In the genomic region with DNA sequence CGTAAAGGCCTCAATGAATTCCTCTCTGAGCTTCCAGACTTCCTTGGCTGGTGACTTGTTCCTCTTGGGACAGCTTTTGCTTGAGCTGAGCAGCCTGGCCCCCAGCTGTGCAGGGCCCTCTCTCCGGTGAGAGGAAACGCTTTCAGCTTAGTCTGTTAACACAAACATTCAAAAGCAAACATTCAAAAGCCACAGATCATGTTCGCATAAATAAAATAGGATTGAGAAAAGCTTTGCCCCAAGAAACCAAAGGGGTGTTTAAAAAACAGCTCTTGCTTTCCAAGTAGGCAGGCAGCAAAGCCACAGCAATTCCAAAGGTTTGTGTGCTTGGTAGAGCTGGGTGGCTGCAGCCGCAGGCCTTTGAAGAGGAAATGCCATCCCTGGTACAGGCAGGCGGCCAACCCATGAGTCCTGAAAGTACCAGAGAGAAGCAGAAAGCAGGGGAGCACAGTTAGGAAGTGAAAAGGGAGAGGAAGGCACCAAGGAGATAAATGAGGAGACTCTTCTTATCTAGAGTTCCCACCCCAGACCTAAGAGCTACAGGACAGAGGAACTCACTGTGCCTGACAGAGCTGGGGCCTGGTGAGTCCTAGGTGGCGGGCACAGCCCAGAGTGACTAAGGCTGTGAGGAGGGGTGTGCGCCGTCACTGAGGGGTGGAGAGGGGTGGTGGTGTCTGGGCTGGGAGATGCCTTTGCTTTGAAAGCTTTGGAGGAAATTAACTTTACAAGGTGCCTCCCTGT, we compare ENCODE assay signal across 9 cellular contexts. TPM values are rescaled to one million over a fixed set of nuclear protein-coding genes. Genes with fewer than 3 reads are reported as not detected.
DNase-seq lines count a peak whose midpoint lies in the region; ATAC-seq and TF ChIP-seq lines count a peak whose summit lies in the region.
"Had no signal": no experiment of that assay in that cellular context is flagged by ENCODE, and none has a peak within 500 bp of the region (broad histone marks: within the 10 kb centered on the region; RNA-seq: fewer than 3 reads in every experiment).

No MANE protein-coding gene starts in this region.

- H3K27me3 ChIP-seq in muscle layer of duodenum (ENCODE audit: low read depth, low read length) = no peaks in the 10 kb centered on the region
- H3K27me3 ChIP-seq: Peyer's patch had no signal

- peak overlapping the region; percentile 27 for H3K4me3 Mint-ChIP-seq in Calu3 (ENCODE audit: low read depth, unreplicated experiment)
- no peak overlapping the region for H3K4me3 Mint-ChIP-seq in activated CD4-positive, alpha-beta T cell treated with anti-CD3 and anti-CD28 coated beads, Interleukin-2, amount 10 ng/mL, durations not matched to agents 24 days and 14 days

- no peak for TF ChIP-seq CTCF in Calu3 (IDR thresholded peaks at IDR 0.05; ENCODE audit: unreplicated experiment)

- peaks cover 2% of the 10 kb centered on the region for H3K9me3 Mint-ChIP-seq in Calu3 (ENCODE audit: low read depth, unreplicated experiment)
- peaks cover 10% of the 10 kb centered on the region for H3K9me3 Mint-ChIP-seq in activated CD4-positive, alpha-beta T cell treated with anti-CD3 and anti-CD28 coated beads, Interleukin-2, amount 10 ng/mL, durations not matched to agents 24 days and 14 days

- TSS peak; percentile 64 for BruUV-seq in Calu3 (replicated peaks; lab: Mats Ljungman, UMichigan)

- H3K4me1 ChIP-seq in muscle layer of duodenum (ENCODE audit: control insufficient read depth in 1 of 2, insufficient read depth in 2 of 2, low read length in 2 of 2) = no peaks in the 10 kb centered on the region
- H3K4me1 ChIP-seq: Peyer's patch had no signal

- no peaks in the 10 kb centered on the region for H3K9me3 ChIP-seq in muscle layer of duodenum (ENCODE audit: control insufficient read depth in 1 of 2, low read length in 2 of 2)
- H3K9me3 ChIP-seq: Peyer's patch had no signal

- H3K27ac Mint-ChIP-seq in Calu3 (ENCODE audit: unreplicated experiment) = peak overlapping the region; percentile 92
- H3K27ac Mint-ChIP-seq in activated CD4-positive, alpha-beta T cell treated with anti-CD3 and anti-CD28 coated beads, Interleukin-2, amount 10 ng/mL, durations not matched to agents 24 days and 14 days = no peak overlapping the region

- ATAC-seq in GM18867 (IDR thresholded peaks at IDR 0.05; ENCODE audit: unreplicated experiment) (no peak), HG02798 (IDR thresholded peaks at IDR 0.05; ENCODE audit: poor library complexity, unreplicated experiment) (no peak)

- H3K27me3 Mint-ChIP-seq in Calu3 (ENCODE audit: unreplicated experiment) = no peaks in the 10 kb centered on the region
- no peaks in the 10 kb centered on the region for H3K27me3 Mint-ChIP-seq in activated CD4-positive, alpha-beta T cell treated with anti-CD3 and anti-CD28 coated beads, Interleukin-2, amount 10 ng/mL, durations not matched to agents 24 days and 14 days

- CTCF ChIA-PET in Calu3 (lab: Charles Lee) = interaction anchor here (0.6 to 2.0 kb wide), 10 partner anchors 9 to 852 kb away, joined by 3 to 9 read pairs (median 4); partner anchors contain the start of gene CCN1

- peak; percentile 63 for DNase-seq in Calu3
- DNase-seq in OCI-M1 (lab: John Stamatoyannopoulos, UW) = peak; percentile 73
- no peak for DNase-seq in epithelial cell of prostate (ENCODE audit: low read depth, low spot score)
- DNase-seq in NCI-H1105 treated with DMSO at 0.1 percent for 48 hours (lab: John Stamatoyannopoulos, UW) = no peak
- DNase-seq in activated CD4-positive, alpha-beta T cell treated with anti-CD3 and anti-CD28 coated beads, Interleukin-2, amount 10 ng/mL, durations not matched to agents 24 days and 14 days = no peak

- peaks cover 0 to under 1% of the 10 kb centered on the region in 2 donors for H3K36me3 ChIP-seq in muscle layer of duodenum (ENCODE audit: control insufficient read depth in 1 of 2, insufficient read depth in 2 of 2, low read length in 2 of 2)
- H3K36me3 ChIP-seq: Peyer's patch had no signal

- peaks cover 10% of the 10 kb centered on the region for H3K36me3 Mint-ChIP-seq in Calu3 (ENCODE audit: insufficient read depth, unreplicated experiment)
- H3K36me3 Mint-ChIP-seq in activated CD4-positive, alpha-beta T cell treated with anti-CD3 and anti-CD28 coated beads, Interleukin-2, amount 10 ng/mL, durations not matched to agents 24 days and 14 days (ENCODE audit: low read depth) = peaks cover 9% of the 10 kb centered on the region

- no peak overlapping the region for H3K4me3 ChIP-seq in muscle layer of duodenum (ENCODE audit: low read depth in 1 of 2, low read length in 2 of 2)
- H3K4me3 ChIP-seq: Peyer's patch had no signal

- H3K4me1 Mint-ChIP-seq in Calu3 (ENCODE audit: low read depth, unreplicated experiment) = peaks cover 19% of the 10 kb centered on the region
- no peaks in the 10 kb centered on the region for H3K4me1 Mint-ChIP-seq in activated CD4-positive, alpha-beta T cell treated with anti-CD3 and anti-CD28 coated beads, Interleukin-2, amount 10 ng/mL, durations not matched to agents 24 days and 14 days

- H3K27ac ChIP-seq in epithelial cell of prostate (peak overlapping the region; percentile 80), muscle layer of duodenum (ENCODE audit: low read length) (peak overlapping the region; percentile 40)

- intact Hi-C loops in Calu3 (cut with micrococcal nuclease; ENCODE audit: unreplicated experiment) = no loop called here
- intact Hi-C loops in activated CD4-positive, alpha-beta T cell treated with anti-CD3 and anti-CD28 coated beads, Interleukin-2, amount 10 ng/mL, durations not matched to agents 24 days and 14 days (cut with micrococcal nuclease) = no loop called here

RNA-seq across cellular contexts. Expression of gene CCN1, which starts 48.4 kb away (rescaled TPM):
- total RNA-seq in Calu3 (2022) = 148 and 210 TPM in 2 replicates
- total RNA-seq in activated CD4-positive, alpha-beta T cell treated with anti-CD3 and anti-CD28 coated beads, Interleukin-2, amount 10 ng/mL, durations not matched to agents 24 days and 14 days = 0.14 and 0.21 TPM in 2 replicates

Comparison
In these comparisons a context has a peak if more than half of its experiments do, and no peak if none do; other contexts are left out.
1. DNase-seq: peak in Calu3 (single experiment) and OCI-M1 (single experiment); none in epithelial cell of prostate (single experiment), NCI-H1105 treated with DMSO at 0.1 percent for 48 hours (single experiment) and activated CD4-positive, alpha-beta T cell treated with anti-CD3 and anti-CD28 coated beads, Interleukin-2, amount 10 ng/mL, durations not matched to agents 24 days and 14 days (single experiment).
2. RNA of gene CCN1, which starts 48.4 kb away (total RNA-seq): 148 to 210 TPM in Calu3; 0.14 to 0.21 TPM in activated CD4-positive, alpha-beta T cell treated with anti-CD3 and anti-CD28 coated beads, Interleukin-2, amount 10 ng/mL, durations not matched to agents 24 days and 14 days; every median in the first group is over 100 times any median in the second.